22 cellular contexts compared by ENCODE assay signal in genomic region chr20:60253471-60253870, GRCh38.
"Had no signal": no experiment of that assay in that cellular context is flagged by ENCODE, and none has a peak within 500 bp of the region (broad histone marks: within the 10 kb centered on the region; RNA-seq: fewer than 3 reads in every experiment).

No MANE protein-coding gene starts in this region.

- H3K4me3 ChIP-seq: hepatocyte, left ventricle myocardium inferior, lung, neural progenitor cell, spleen, suprapubic skin, thoracic aorta, tibial artery, uterus had no signal

- DNase-seq: islet precursor cell; left ventricle myocardium inferior; mesendoderm; naive B cell; natural killer cell; nephron progenitor cell; occipital lobe; right cardiac atrium; small intestine; spleen; stimulated activated CD4-positive, alpha-beta T cell treated with anti-CD3 and anti-CD28 coated beads, Interleukin-4, amount 100 ng/mL, for 24 hours; stimulated activated naive CD4-positive, alpha-beta T cell; tibial artery; trophoblast cell; uterus had no signal

- H3K4me1 ChIP-seq: suprapubic skin, uterus had no signal

- H3K4me2 ChIP-seq: hepatocyte, neural progenitor cell had no signal

- H3K27ac ChIP-seq: hepatocyte, left ventricle myocardium inferior, neural progenitor cell, neutrophil, spleen, suprapubic skin, thoracic aorta, tibial artery, uterus had no signal

- H3K27me3 ChIP-seq: neural progenitor cell, neutrophil, tibial artery, uterus had no signal

- H2AFZ ChIP-seq: hepatocyte, neural progenitor cell had no signal

- H3K79me2 ChIP-seq: hepatocyte had no signal

- ATAC-seq: natural killer cell, right cardiac atrium, sciatic nerve had no signal

- H3K36me3 ChIP-seq: left ventricle myocardium inferior, neural progenitor cell, spleen, suprapubic skin, thoracic aorta, tibial artery, uterus had no signal

- H3K9me3 ChIP-seq: left ventricle myocardium inferior, neutrophil, spleen, suprapubic skin, thoracic aorta, tibial artery, uterus had no signal

- H3K9ac ChIP-seq: neural progenitor cell had no signal
